In the genomic region with DNA sequence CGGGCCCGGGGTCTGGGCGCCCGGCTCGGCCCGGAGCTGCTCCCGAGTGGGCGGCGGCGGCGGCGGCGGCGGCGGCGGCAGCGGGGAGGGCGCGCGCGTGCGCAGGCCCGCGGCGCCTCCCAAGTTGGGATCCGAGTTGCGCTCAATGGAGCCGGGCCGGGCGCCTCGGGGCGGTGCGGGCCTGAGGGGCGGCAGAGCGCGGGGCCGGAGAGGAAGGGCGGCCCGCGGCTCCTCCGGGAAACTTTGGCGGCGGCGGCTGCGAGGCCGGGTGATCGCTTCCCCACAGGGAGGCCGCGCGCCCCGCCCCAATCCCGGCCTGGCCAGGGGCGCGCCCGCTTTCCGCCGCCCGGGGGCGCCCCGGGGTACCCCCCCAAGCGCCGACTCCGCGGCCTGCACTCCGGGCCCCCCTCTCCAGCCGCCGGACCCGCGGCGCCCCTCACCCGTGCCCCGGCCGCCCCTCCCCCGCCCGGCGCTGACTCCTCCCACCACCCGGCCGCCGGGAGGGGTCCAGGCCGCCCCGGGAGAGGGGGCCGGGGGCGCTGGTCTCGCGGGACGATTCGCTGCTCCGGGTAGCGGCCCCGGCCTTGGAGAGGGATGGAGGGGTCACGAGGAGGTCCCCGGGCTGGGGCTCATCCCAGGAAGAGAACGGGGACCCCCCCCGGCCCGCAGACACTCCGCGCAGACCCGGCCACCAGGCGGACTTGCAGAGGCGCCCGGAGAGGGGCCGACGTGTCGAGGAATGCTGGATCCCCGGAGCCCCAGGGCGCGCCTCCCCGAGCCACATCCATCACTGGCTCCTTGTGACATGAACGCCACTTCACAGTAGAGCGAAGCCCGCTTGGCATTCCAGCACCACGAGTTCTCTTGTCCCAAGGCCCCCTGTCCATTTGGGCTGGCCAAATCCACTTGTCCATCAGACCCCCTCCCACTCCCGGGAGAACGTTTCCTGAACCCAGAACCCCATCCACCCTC, we compare ENCODE assay signal across 8 cellular contexts. TPM values are rescaled to one million over a fixed set of nuclear protein-coding genes. Genes with fewer than 3 reads are reported as not detected.
DNase-seq lines count a peak whose midpoint lies in the region; ATAC-seq and TF ChIP-seq lines count a peak whose summit lies in the region.

A gene with protein sequence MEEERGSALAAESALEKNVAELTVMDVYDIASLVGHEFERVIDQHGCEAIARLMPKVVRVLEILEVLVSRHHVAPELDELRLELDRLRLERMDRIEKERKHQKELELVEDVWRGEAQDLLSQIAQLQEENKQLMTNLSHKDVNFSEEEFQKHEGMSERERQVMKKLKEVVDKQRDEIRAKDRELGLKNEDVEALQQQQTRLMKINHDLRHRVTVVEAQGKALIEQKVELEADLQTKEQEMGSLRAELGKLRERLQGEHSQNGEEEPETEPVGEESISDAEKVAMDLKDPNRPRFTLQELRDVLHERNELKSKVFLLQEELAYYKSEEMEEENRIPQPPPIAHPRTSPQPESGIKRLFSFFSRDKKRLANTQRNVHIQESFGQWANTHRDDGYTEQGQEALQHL (minus strand): TSS at position 48 of the 972 bp plus-strand sequence. CDS start 237 bp downstream, outside the sequence.

- H2BK120ac ChIP-seq in mesenchymal stem cell (ENCODE audit: low read depth, low read length), result peak within 1 kb of the TSS; percentile 84

- H3K4me1 Mint-ChIP-seq in CD14-positive monocyte (peaks cover 28% of the 10 kb centered on the region), endodermal cell (peaks cover 5% of the 10 kb centered on the region)

- peak; percentile 62 for ATAC-seq in GM21390 (IDR thresholded peaks at IDR 0.05; ENCODE audit: unreplicated experiment)

- H3K79me1 ChIP-seq in mesenchymal stem cell (replicated peaks; ENCODE audit: low read length, poor library complexity, severe bottlenecking), result peaks cover 6% of the 10 kb centered on the region

- WGBS in endodermal cell (ENCODE audit: insufficient coverage in 1 of 2, insufficient read length in 1 of 2), 2 experiments, result 1 to 2% methylated on average over 11 to 111 of the region's 114 CpGs
- 1% methylated on average over 41 of the region's 114 CpGs for WGBS in mesenchymal stem cell

- no peak within 1 kb of the TSS for H2AK5ac ChIP-seq in mesenchymal stem cell (ENCODE audit: low read length, severe bottlenecking)

- peak within 1 kb of the TSS; percentile 32 for H3K27ac ChIP-seq in endodermal cell (ENCODE audit: low read depth, low read length)
- H3K27ac ChIP-seq in mesenchymal stem cell (ENCODE audit: low read length, poor library complexity, severe bottlenecking), result peak within 1 kb of the TSS; percentile 15

- H3K18ac ChIP-seq in mesenchymal stem cell (ENCODE audit: low read depth in 1 of 2, low read length in 2 of 2), result peak within 1 kb of the TSS; percentile 94 to 100

- H3K4ac ChIP-seq in mesenchymal stem cell (ENCODE audit: low read depth in 1 of 2, low read length in 2 of 2), result peak within 1 kb of the TSS; percentile 81 to 99

- H3K23ac ChIP-seq in mesenchymal stem cell (ENCODE audit: low read length in 2 of 2), result peak within 1 kb of the TSS in 1 of 2 experiments; percentile 99

- H3K4me3 Mint-ChIP-seq in CD14-positive monocyte, result peak within 1 kb of the TSS; percentile 78 to 88
- H3K4me3 Mint-ChIP-seq in endodermal cell, result peak within 1 kb of the TSS; percentile 76

- H3K9me3 ChIP-seq in endodermal cell (ENCODE audit: control insufficient read depth, low read length), result no peaks in the 10 kb centered on the region
- H3K9me3 ChIP-seq in mesenchymal stem cell (ENCODE audit: control insufficient read depth, low read length), result no peaks in the 10 kb centered on the region

- peak within 1 kb of the TSS; percentile 88 for H3K4me3 ChIP-seq in endodermal cell (ENCODE audit: low read length)
- H3K4me3 ChIP-seq in mesenchymal stem cell (ENCODE audit: insufficient read depth in 1 of 2, low read depth in 1 of 2, low read length in 2 of 2), result peak within 1 kb of the TSS; percentile 72 to 88

- H3K14ac ChIP-seq in mesenchymal stem cell (ENCODE audit: low read length in 2 of 2), result peak within 1 kb of the TSS; percentile 88 to 89

- peak within 1 kb of the TSS; percentile 84 for H3K4me2 ChIP-seq in mesenchymal stem cell (ENCODE audit: low read length, poor library complexity, severe bottlenecking)

- H3K4me1 ChIP-seq in endodermal cell (ENCODE audit: control insufficient read depth, insufficient read depth, low read length) (no peaks in the 10 kb centered on the region), mesenchymal stem cell (ENCODE audit: control insufficient read depth, insufficient read depth, low read depth, low read length) (peaks cover 22% of the 10 kb centered on the region)

- TF ChIP-seq CTCF in CD14-positive monocyte (IDR thresholded peaks at IDR 0.05) (peak; percentile 33), endodermal cell (conservative IDR thresholded peaks at IDR 0.05) (peak; percentile 56)

- H2AFZ ChIP-seq in mesenchymal stem cell (ENCODE audit: low read depth, low read length), result peak within 1 kb of the TSS; percentile 94

- peaks cover 10 to 11% of the 10 kb centered on the region in 2 donors for H3K36me3 Mint-ChIP-seq in CD14-positive monocyte
- H3K36me3 Mint-ChIP-seq in endodermal cell (ENCODE audit: low read depth), result peaks cover 6% of the 10 kb centered on the region

- no peak for DNase-seq in CD14-positive monocyte (ENCODE audit: low spot score)
- peak; percentile 44 for DNase-seq in NCI-H2196 (lab: John Stamatoyannopoulos, UW; ENCODE audit: unreplicated experiment)
- DNase-seq in activated CD8-positive, alpha-beta memory T cell treated with anti-CD3 and anti-CD28 coated beads for 48 hours (ENCODE audit: low read depth in 2 of 3, low spot score in 2 of 3), result peak in 2 of 3 experiments; percentile 22 to 24
- peak; percentile 90 for DNase-seq in endodermal cell
- peak; percentile 70 for DNase-seq in mesenchymal stem cell
- peak; percentile 18 for DNase-seq in stimulated activated CD8-positive, alpha-beta memory T cell treated with anti-CD3 and anti-CD28 coated beads, Interleukin-15, amount 100 ng/mL, for 24 hours (ENCODE audit: low read depth)
- DNase-seq in NCI-H2107 (lab: John Stamatoyannopoulos, UW), result no peak

- H2BK5ac ChIP-seq in mesenchymal stem cell (ENCODE audit: low read depth, low read length, poor library complexity, severe bottlenecking), result no peak within 1 kb of the TSS

- H4K91ac ChIP-seq in mesenchymal stem cell (ENCODE audit: low read length), result peak within 1 kb of the TSS; percentile 20

- H3K27ac Mint-ChIP-seq in CD14-positive monocyte (peak within 1 kb of the TSS in 2 of 7 donors; percentile 50 to 65), endodermal cell (peak within 1 kb of the TSS; percentile 52)

- peaks cover 0 to 13% (median 5%) of the 10 kb centered on the region in 7 donors for H3K9me3 Mint-ChIP-seq in CD14-positive monocyte
- H3K9me3 Mint-ChIP-seq in endodermal cell, result no peaks in the 10 kb centered on the region

- peak within 1 kb of the TSS; percentile 89 for H4K8ac ChIP-seq in mesenchymal stem cell (ENCODE audit: low read length)

- H2BK15ac ChIP-seq in mesenchymal stem cell (ENCODE audit: low read depth, poor library complexity, severe bottlenecking), result peak within 1 kb of the TSS; percentile 85

- H2BK12ac ChIP-seq in mesenchymal stem cell (ENCODE audit: low read length in 2 of 2), result peak within 1 kb of the TSS in 1 of 2 experiments; percentile 46

- H3K36me3 ChIP-seq in endodermal cell (ENCODE audit: control insufficient read depth, insufficient read depth, low read length) (peaks cover 13% of the 10 kb centered on the region), mesenchymal stem cell (ENCODE audit: control insufficient read depth in 1 of 2, insufficient read depth in 2 of 2, low read depth in 1 of 2, low read length in 2 of 2) (peaks cover 9 to 15% of the 10 kb centered on the region in 2 experiments)

- intact Hi-C loops in CD14-positive monocyte (cut with micrococcal nuclease), result no loop called here

- H3K27me3 Mint-ChIP-seq in CD14-positive monocyte (ENCODE audit: low read depth in 3 of 3), result peaks cover 67 to 88% (median 82%) of the 10 kb centered on the region in 3 donors
- peaks cover 7% of the 10 kb centered on the region for H3K27me3 Mint-ChIP-seq in endodermal cell (ENCODE audit: insufficient read depth)

- no peaks in the 10 kb centered on the region for H3K27me3 ChIP-seq in endodermal cell (ENCODE audit: control insufficient read depth, insufficient read depth, low read length, poor library complexity, severe bottlenecking)
- H3K27me3 ChIP-seq in mesenchymal stem cell (ENCODE audit: control insufficient read depth in 1 of 2, insufficient read depth in 1 of 2, low read length in 2 of 2), result peaks cover under 1 to 1% of the 10 kb centered on the region in 2 experiments

- H3K9ac ChIP-seq in endodermal cell (ENCODE audit: extremely low read depth, low read length, poor library complexity, severe bottlenecking) (peak within 1 kb of the TSS; percentile 44), mesenchymal stem cell (ENCODE audit: low read length) (peak within 1 kb of the TSS; percentile 91)

RNA-seq across cellular contexts. Expression of the gene that starts here (rescaled TPM):
- not detected for polyA plus RNA-seq in CD14-positive monocyte
- 10 to 100 TPM; 19.0 to 25.2 TPM for total RNA-seq in endodermal cell
- 19.4 TPM for polyA plus RNA-seq in endodermal cell (2013, experiment 1 of 2)
- polyA plus RNA-seq in endodermal cell (2013, experiment 2 of 2), result 21.9 TPM
- polyA plus RNA-seq in mesenchymal stem cell (2013, experiment 1 of 2), result 43.2 TPM
- 47.0 TPM for polyA plus RNA-seq in mesenchymal stem cell (2013, experiment 2 of 2)

Comparison
In these comparisons a context has a peak if more than half of its experiments do, and no peak if none do; other contexts are left out.
1. DNase-seq: peak in NCI-H2196 (single experiment), activated CD8-positive, alpha-beta memory T cell treated with anti-CD3 and anti-CD28 coated beads for 48 hours (2 of 3), endodermal cell (single experiment), mesenchymal stem cell (single experiment) and stimulated activated CD8-positive, alpha-beta memory T cell treated with anti-CD3 and anti-CD28 coated beads, Interleukin-15, amount 100 ng/mL, for 24 hours (single experiment); none in CD14-positive monocyte (single experiment) and NCI-H2107 (single experiment).